20 cellular contexts compared by ENCODE assay signal in genomic region chr11:72409458-72409857, GRCh38.
"Had no signal": no experiment of that assay in that cellular context is flagged by ENCODE, and none has a peak within 500 bp of the region (broad histone marks: within the 10 kb centered on the region; RNA-seq: fewer than 3 reads in every experiment).

No MANE protein-coding gene starts in this region.

- DNase-seq: effector memory CD8-positive, alpha-beta T cell; foreskin fibroblast; glutamatergic neuron; immature natural killer cell; kidney; left colon; mucosa of descending colon; natural killer cell; posterior cingulate gyrus; right cardiac atrium; stimulated activated CD4-positive, alpha-beta T cell treated with anti-CD3 and anti-CD28 coated beads, Interleukin-4, amount 100 ng/mL, for 1 hour; stimulated activated naive CD8-positive, alpha-beta T cell treated with anti-CD3 and anti-CD28 coated beads, Interleukin-15, Interleukin-2, amounts not matched to agents 100 U/mL and 50 U/mL, for 24 hours; tibial artery; upper lobe of right lung had no signal

- H3K9me3 ChIP-seq: esophagus muscularis mucosa, gastroesophageal sphincter, mucosa of descending colon, suprapubic skin, tibial artery, upper lobe of right lung, vagina had no signal

- H3K27ac ChIP-seq: epithelial cell of prostate, esophagus muscularis mucosa, gastroesophageal sphincter, suprapubic skin, tibial artery, upper lobe of right lung, vagina had no signal

- ATAC-seq: effector memory CD8-positive, alpha-beta T cell; gastroesophageal sphincter; left colon; mucosa of descending colon; natural killer cell; right cardiac atrium; stimulated activated effector memory CD8-positive, alpha-beta T cell treated with anti-CD3 and anti-CD28 coated beads, Interleukin-12 subunit alpha, Interleukin-12 subunit beta, amount 100 ng/mL, for 72 hours; stimulated activated naive CD8-positive, alpha-beta T cell treated with anti-CD3 and anti-CD28 coated beads, Interleukin-15, Interleukin-2, amounts not matched to agents 100 U/mL and 50 U/mL, for 24 hours; upper lobe of right lung had no signal

- H3K27me3 ChIP-seq: esophagus muscularis mucosa, gastroesophageal sphincter, suprapubic skin, tibial artery, upper lobe of right lung, vagina had no signal

- H3K36me3 ChIP-seq: esophagus muscularis mucosa, gastroesophageal sphincter, suprapubic skin, tibial artery, upper lobe of right lung, vagina had no signal

- H3K4me3 ChIP-seq: esophagus muscularis mucosa, gastroesophageal sphincter, mucosa of descending colon, suprapubic skin, tibial artery, upper lobe of right lung, vagina had no signal

- FAIRE-seq: kidney had no signal
